8 cellular contexts compared by ENCODE assay signal in genomic region chr1:1658583-1659549, GRCh38. TPM values are rescaled to one million over a fixed set of nuclear protein-coding genes. Genes with fewer than 3 reads are reported as not detected.
DNase-seq lines count a peak whose midpoint lies in the region; ATAC-seq, FAIRE-seq and TF ChIP-seq lines count a peak whose summit lies in the region.
"Not testable (repeated sequence)": the region's sequence is repeated elsewhere in the genome, so short reads cannot be mapped to it uniquely, and the experiment has no call there.

CDK11B (minus strand) TSS chr1:1659004; CDS start chr1:1657485, 1,519 bp downstream.

- FAIRE-seq in urothelium cell line (lab: Jason Lieb, UNC): not testable (repeated sequence)

- not testable (repeated sequence) for H3K27me3 ChIP-seq in left ventricle myocardium inferior (ENCODE audit: low read depth); psoas muscle (ENCODE audit: insufficient read depth in 3 of 3, low read length in 2 of 3)

- peak; percentile 82 for DNase-seq in NCI-H1694 treated with DMSO at 0.1 percent for 48 hours (lab: John Stamatoyannopoulos, UW)
- peak; percentile 88 to 95 (median 93) for DNase-seq in T-helper 17 cell
- peak; percentile 23 to 98 (median 88) for DNase-seq in amygdala (lab: John Stamatoyannopoulos, UW)
- DNase-seq in left ventricle myocardium inferior: peak; percentile 91
- peak; percentile 97 to 99 for DNase-seq in psoas muscle
- peak; percentile 87 for DNase-seq in urothelium cell line (ENCODE audit: low spot score)

- peak within 1 kb of the TSS; percentile 95 for H3K4me3 Mint-ChIP-seq in T-helper 17 cell

- H3K4me1 ChIP-seq in left ventricle myocardium inferior (peaks cover 13% of the 10 kb centered on the region), psoas muscle (peaks cover 22% of the 10 kb centered on the region)

- H3K36me3 ChIP-seq in left ventricle myocardium inferior: peaks cover 33% of the 10 kb centered on the region
- H3K36me3 ChIP-seq in psoas muscle (ENCODE audit: insufficient read depth in 1 of 2, low read depth in 1 of 2): peaks cover 4 to 34% of the 10 kb centered on the region in 2 donors

- not testable (repeated sequence) for H3K36me3 Mint-ChIP-seq in T-helper 17 cell (ENCODE audit: low read depth)

- ATAC-seq in GM18498 (IDR thresholded peaks at IDR 0.05; ENCODE audit: unreplicated experiment): peak; percentile 86
- peak; percentile 87 for ATAC-seq in HG02938 (IDR thresholded peaks at IDR 0.05; ENCODE audit: unreplicated experiment)
- ATAC-seq in T-helper 17 cell: peak; percentile 93
- ATAC-seq in psoas muscle: peak; percentile 85 to 92 (median 90)

- TF ChIP-seq CTCF in left ventricle myocardium inferior (IDR thresholded peaks at IDR 0.05; ENCODE audit: borderline replicate concordance): peak; percentile 51
- TF ChIP-seq CTCF in psoas muscle (IDR thresholded peaks at IDR 0.05): peak; percentile 39

- H3K4me3 ChIP-seq in left ventricle myocardium inferior: peak within 1 kb of the TSS; percentile 85
- peak within 1 kb of the TSS; percentile 87 for H3K4me3 ChIP-seq in psoas muscle

- WGBS in psoas muscle, 3 donors: 0 to 1% (median 1%) methylated on average over 56 to 67 of the region's 96 CpGs

- H3K27ac ChIP-seq in left ventricle myocardium inferior (replicated peaks) (peak within 1 kb of the TSS; percentile 99), psoas muscle (peak within 1 kb of the TSS; percentile 100)

- peak within 1 kb of the TSS; percentile 97 for H3K27ac Mint-ChIP-seq in T-helper 17 cell

- not testable (repeated sequence) for H3K4me1 Mint-ChIP-seq in T-helper 17 cell

- not testable (repeated sequence) for H3K9me3 ChIP-seq in T-helper 17 cell (ENCODE audit: control insufficient read depth, low read length, poor library complexity, severe bottlenecking); left ventricle myocardium inferior (replicated peaks); psoas muscle

- intact Hi-C loops in left ventricle myocardium inferior (cut with micrococcal nuclease); psoas muscle (cut with DNase I): not testable (repeated sequence)

- H3K27me3 Mint-ChIP-seq in T-helper 17 cell: not testable (repeated sequence)

RNA-seq across cellular contexts. Expression of gene CDK11B, which starts in this region (rescaled TPM):
- total RNA-seq in T-helper 17 cell (10 to 100 TPM; 43.9 to 49.8 TPM), left ventricle myocardium inferior (24.3 TPM), psoas muscle (10 to 100 TPM; 30.6 to 43.0 (median 36.4) TPM)
- 10 to 100 TPM; 42.1 to 72.8 (median 55.2) TPM for polyA plus RNA-seq in psoas muscle

Comparison
In these comparisons a context has a peak if more than half of its experiments do, and no peak if none do; other contexts are left out.
1. Peak in every context shown above with its lines: DNase-seq, ATAC-seq, H3K4me3 ChIP-seq and H3K27ac ChIP-seq.